ENCODE assay signal across 11 cellular contexts in the genomic region with DNA sequence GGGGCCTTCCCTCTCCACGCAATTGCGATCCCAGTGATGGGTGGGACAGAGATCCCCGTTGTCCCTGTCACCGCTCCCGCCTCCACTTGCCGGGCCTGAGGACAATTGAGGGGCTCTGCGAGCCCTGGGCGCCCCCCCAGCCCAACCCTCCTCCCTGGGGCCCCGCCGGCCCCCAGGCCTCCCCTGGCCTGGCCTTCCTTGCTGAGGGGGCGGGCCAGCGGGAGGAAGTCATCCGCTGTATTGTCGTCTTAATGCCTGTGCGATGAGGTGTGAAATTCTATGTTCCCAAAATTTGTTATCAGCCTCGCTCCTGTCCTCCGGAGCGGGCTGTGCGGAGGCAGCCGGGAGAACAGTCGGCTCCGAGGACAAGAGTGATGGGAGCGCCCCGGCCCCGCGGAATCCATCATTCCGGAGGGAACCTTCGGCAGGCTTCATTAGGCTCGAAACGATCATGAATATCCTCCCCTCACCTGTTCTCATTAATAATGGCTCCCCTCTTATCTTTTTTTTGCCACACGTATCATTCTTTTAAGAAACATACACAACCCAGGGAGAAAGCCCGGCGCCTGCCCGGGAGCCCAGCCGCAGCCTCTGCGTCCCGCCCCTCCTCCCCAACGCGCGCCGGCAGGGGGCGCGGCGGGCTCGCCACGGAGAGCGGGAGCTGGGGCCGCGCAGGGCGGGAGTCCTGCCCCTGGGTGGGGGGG. TPM values are rescaled to one million over a fixed set of nuclear protein-coding genes. Genes with fewer than 3 reads are reported as not detected.
DNase-seq lines count a peak whose midpoint lies in the region; ATAC-seq and TF ChIP-seq lines count a peak whose summit lies in the region.
"Had no signal": no experiment of that assay in that cellular context is flagged by ENCODE, and none has a peak within 500 bp of the region (broad histone marks: within the 10 kb centered on the region; RNA-seq: fewer than 3 reads in every experiment).

No MANE protein-coding gene starts in this region.

- H3K27ac ChIP-seq in HUES48 (ENCODE audit: low read depth, low read length), result no peak overlapping the region
- H3K27ac ChIP-seq in endodermal cell (ENCODE audit: low read depth, low read length), result no peak overlapping the region

- H3K4me3 ChIP-seq in HUES48 (ENCODE audit: low read depth, low read length) (peak overlapping the region; percentile 43), endodermal cell (ENCODE audit: low read length) (no peak overlapping the region)
- H3K4me3 ChIP-seq: lung had no signal

- WGBS in endodermal cell (ENCODE audit: insufficient coverage in 1 of 2, insufficient read length in 1 of 2), 2 experiments, result 20 to 30% methylated on average over 8 to 49 of the region's 50 CpGs

- no peaks in the 10 kb centered on the region for H3K36me3 ChIP-seq in HUES48 (ENCODE audit: control insufficient read depth, insufficient read depth, low read length)
- no peaks in the 10 kb centered on the region for H3K36me3 ChIP-seq in endodermal cell (ENCODE audit: control insufficient read depth, insufficient read depth, low read length)

- TF ChIP-seq CTCF in endodermal cell (conservative IDR thresholded peaks at IDR 0.05), result peak; percentile 65

- H3K36me3 Mint-ChIP-seq in endodermal cell (ENCODE audit: low read depth), result no peaks in the 10 kb centered on the region
- H3K36me3 Mint-ChIP-seq: IgD-negative memory B cell had no signal

- H3K27me3 ChIP-seq in HUES48 (ENCODE audit: control insufficient read depth, insufficient read depth, low read length), result peaks cover 33% of the 10 kb centered on the region
- no peaks in the 10 kb centered on the region for H3K27me3 ChIP-seq in endodermal cell (ENCODE audit: control insufficient read depth, insufficient read depth, low read length, poor library complexity, severe bottlenecking)

- H3K27ac Mint-ChIP-seq in endodermal cell, result peak overlapping the region; percentile 19
- H3K27ac Mint-ChIP-seq: IgD-negative memory B cell had no signal

- peak overlapping the region; percentile 44 for H3K4me3 Mint-ChIP-seq in endodermal cell
- H3K4me3 Mint-ChIP-seq: IgD-negative memory B cell had no signal

- H3K9me3 ChIP-seq in HUES48 (ENCODE audit: control insufficient read depth, insufficient read depth, low read length), result no peaks in the 10 kb centered on the region
- no peaks in the 10 kb centered on the region for H3K9me3 ChIP-seq in endodermal cell (ENCODE audit: control insufficient read depth, low read length)

- H3K27me3 Mint-ChIP-seq in endodermal cell (ENCODE audit: insufficient read depth), result peaks cover 17% of the 10 kb centered on the region

- no peak overlapping the region for H3K9ac ChIP-seq in HUES48 (ENCODE audit: low read depth, low read length)
- H3K9ac ChIP-seq in endodermal cell (ENCODE audit: extremely low read depth, low read length, poor library complexity, severe bottlenecking), result no peak overlapping the region

- H3K4me1 Mint-ChIP-seq in endodermal cell, result peaks cover 17% of the 10 kb centered on the region

- peak; percentile 54 for DNase-seq in AG08395 (ENCODE audit: low spot score)
- DNase-seq in endodermal cell, result peak; percentile 79
- peak; percentile 26 for DNase-seq in myocyte (ENCODE audit: low read depth)
- no peak for DNase-seq in NCI-H1105 treated with DMSO at 0.1 percent for 48 hours (lab: John Stamatoyannopoulos, UW)
- no peak for DNase-seq in DMS53 (lab: John Stamatoyannopoulos, UW)

- ATAC-seq in HG03565 (IDR thresholded peaks at IDR 0.05; ENCODE audit: unreplicated experiment) (no peak), HG03175 (IDR thresholded peaks at IDR 0.05; ENCODE audit: unreplicated experiment) (no peak)

- no peaks in the 10 kb centered on the region for H3K9me3 Mint-ChIP-seq in endodermal cell

- H3K4me1 ChIP-seq in HUES48 (ENCODE audit: control insufficient read depth, insufficient read depth, low read length) (peaks cover 21% of the 10 kb centered on the region), endodermal cell (ENCODE audit: control insufficient read depth, insufficient read depth, low read length) (no peaks in the 10 kb centered on the region)

RNA-seq across cellular contexts. Expression of a gene that starts 17.3 kb away (rescaled TPM):
- total RNA-seq in endodermal cell (100 to 1,000 TPM in 1 of 2 donors, 10 to 100 TPM in 1; 78.3 to 117 TPM), myocyte (not detected in 2 replicates)
- polyA plus RNA-seq in endodermal cell (2013, experiment 1 of 2), result 99.8 TPM
- 92.1 TPM for polyA plus RNA-seq in endodermal cell (2013, experiment 2 of 2)
- not detected for polyA plus RNA-seq in myocyte (2012)
- total RNA-seq: subcutaneous adipose tissue had no signal
- polyA plus RNA-seq: IgD-negative memory B cell had no signal

Comparison
In these comparisons a context has a peak if more than half of its experiments do, and no peak if none do; other contexts are left out.
1. DNase-seq: peak in AG08395 (single experiment), endodermal cell (single experiment) and myocyte (single experiment); none in NCI-H1105 treated with DMSO at 0.1 percent for 48 hours (single experiment) and DMS53 (single experiment).
2. RNA of a gene that starts 17.3 kb away (total RNA-seq): 78.3 to 117 TPM in endodermal cell; not detected in myocyte; every median in the first group is over 10 times any median in the second.